8 cellular contexts compared by ENCODE assay signal in genomic region chr3:186882881-186883685, GRCh38. TPM values are rescaled to one million over a fixed set of nuclear protein-coding genes. Genes with fewer than 3 reads are reported as not detected.
DNase-seq lines count a peak whose midpoint lies in the region; ATAC-seq and TF ChIP-seq lines count a peak whose summit lies in the region.

No MANE protein-coding gene starts in this region.

- no peak for TF ChIP-seq RAD21 in SK-N-SH (IDR thresholded peaks at IDR 0.05; ENCODE audit: low read length)

- TF ChIP-seq CTCF in SK-N-SH (IDR thresholded peaks at IDR 0.05), result no peak
- TF ChIP-seq CTCF in cardiac fibroblast (IDR thresholded peaks at IDR 0.05; ENCODE audit: low read depth, low read length), result no peak
- no peak for TF ChIP-seq CTCF in Peyer's patch (IDR thresholded peaks at IDR 0.05)
- TF ChIP-seq CTCF in lower leg skin (IDR thresholded peaks at IDR 0.05), result no peak

- H3K4me2 ChIP-seq in SK-N-SH, result peak overlapping the region; percentile 27; the same call in 1 of the 2 replicates

- H4K20me1 ChIP-seq in SK-N-SH (ENCODE audit: insufficient read depth), result no peaks in the 10 kb centered on the region

- peaks cover 0 to 4% of the 10 kb centered on the region in 2 experiments; a peak in 2 of 4 replicates for H3K4me1 ChIP-seq in SK-N-SH (ENCODE audit: control insufficient read depth in 1 of 2, insufficient read depth in 2 of 2, low read depth in 1 of 2, low read length in 1 of 2)
- H3K4me1 ChIP-seq in Peyer's patch, result no peaks in the 10 kb centered on the region

- H3K4me3 ChIP-seq in SK-N-SH (ENCODE audit: low read depth in 2 of 2, low read length in 1 of 2) (no peak overlapping the region), cardiac fibroblast (replicated peaks in 1 of 2; ENCODE audit: low read depth in 2 of 2, low read length in 2 of 2) (no peak overlapping the region), Peyer's patch (no peak overlapping the region), lower leg skin (ENCODE audit: low read depth, poor library complexity, severe bottlenecking) (no peak overlapping the region)

- no peaks in the 10 kb centered on the region for H3K9me2 ChIP-seq in SK-N-SH

- DNase-seq in GM04503 (ENCODE audit: low read depth) (peak; percentile 47), SK-N-SH (peak; percentile 63), cardiac fibroblast (ENCODE audit: low read depth in 2 of 2) (peak; percentile 71 to 92), NCI-H345 treated with DMSO at 0.1 percent for 48 hours (lab: John Stamatoyannopoulos, UW; ENCODE audit: unreplicated experiment) (no peak), Peyer's patch (no peak), lower leg skin (ENCODE audit: low spot score in 2 of 2) (no peak)
- peak; percentile 73 for DNase-seq in stimulated activated CD4-positive, alpha-beta T cell treated with anti-CD3 and anti-CD28 coated beads, Interleukin-15, amount 100 ng/mL, for 24 hours

- no peaks in the 10 kb centered on the region for H3F3A ChIP-seq in SK-N-SH (replicated peaks; ENCODE audit: insufficient read depth)

- ATAC-seq in GM21367 (IDR thresholded peaks at IDR 0.05; ENCODE audit: unreplicated experiment), result no peak

- H3K36me3 ChIP-seq in SK-N-SH (replicated peaks in 1 of 2; ENCODE audit: control insufficient read depth in 1 of 2, insufficient read depth in 2 of 2, low read length in 1 of 2) (no peaks in the 10 kb centered on the region), Peyer's patch (no peaks in the 10 kb centered on the region)

- H3K27me3 ChIP-seq in SK-N-SH (ENCODE audit: insufficient read depth), result no peaks in the 10 kb centered on the region
- H3K27me3 ChIP-seq in Peyer's patch, result no peaks in the 10 kb centered on the region

- H3K27ac ChIP-seq in SK-N-SH (ENCODE audit: low read depth in 2 of 2, low read length in 1 of 2) (peak overlapping the region in 1 of 2 experiments; percentile 68; a peak in 2 of 4 replicates), Peyer's patch (no peak overlapping the region)

- H3K79me2 ChIP-seq in SK-N-SH (ENCODE audit: insufficient read depth), result no peaks in the 10 kb centered on the region

- POLR2A ChIA-PET in SK-N-SH (lab: Yijun Ruan, JAX), result no interaction called here

- 53% methylated on average over 6 of the region's 6 CpGs for WGBS in SK-N-SH (ENCODE audit: low lambda C conversion rate)
- 80 to 87% methylated on average over 6 of the region's 6 CpGs for WGBS in lower leg skin, 2 donors

- peak overlapping the region; percentile 38; the same call in 1 of the 2 replicates for H3K9ac ChIP-seq in SK-N-SH

- intact Hi-C loops in lower leg skin (cut with DNase I; ENCODE audit: low total_unique reads), result no loop called here

- CTCF ChIA-PET in SK-N-SH (lab: Yijun Ruan, JAX), result no interaction called here

- no peaks in the 10 kb centered on the region for H3K9me3 ChIP-seq in SK-N-SH
- no peaks in the 10 kb centered on the region for H3K9me3 ChIP-seq in Peyer's patch

- 0 out of 4 replicates have a peak, but pooled peaks of 1 of the 2 experiments have one; percentile 45 for TF ChIP-seq EP300 in SK-N-SH (IDR thresholded peaks at IDR 0.05; ENCODE audit: borderline replicate concordance in 1 of 2, low read depth in 1 of 2, low read length in 1 of 2)

- no peak overlapping the region for H2AFZ ChIP-seq in SK-N-SH (ENCODE audit: low read depth)

- no peak for TF ChIP-seq POLR2A in Peyer's patch (IDR thresholded peaks at IDR 0.05)
- TF ChIP-seq POLR2A in lower leg skin (IDR thresholded peaks at IDR 0.05), result no peak

TF ChIP-seq in SK-N-SH, 30 proteins besides CTCF, POLR2A, EP300 and RAD21 (continues in another document):
- no peak for TF ChIP-seq USF2 (IDR thresholded peaks at IDR 0.05; ENCODE audit: borderline replicate concordance, low read depth, low read length)
- TF ChIP-seq TEAD4 (IDR thresholded peaks at IDR 0.05; ENCODE audit: borderline replicate concordance, insufficient read depth), result no peak
- TF ChIP-seq MAX (IDR thresholded peaks at IDR 0.05; ENCODE audit: low read depth), result 0 out of 2 replicates have a peak, but pooled peaks have one; percentile 29
- TF ChIP-seq JUND (IDR thresholded peaks at IDR 0.05), result peak; percentile 85
- TF ChIP-seq SIN3A (IDR thresholded peaks at IDR 0.05; ENCODE audit: borderline replicate concordance, low read depth, low read length), result no peak
- peak; percentile 43; the same call in 1 of the 2 replicates for TF ChIP-seq RXRA (IDR thresholded peaks at IDR 0.05; ENCODE audit: borderline replicate concordance, low read depth)
- TF ChIP-seq POLR2AphosphoS5 (IDR thresholded peaks at IDR 0.05; ENCODE audit: low read depth, low read length), result peak; percentile 42; the same call in 1 of the 2 replicates
- TF ChIP-seq EZH2phosphoT487 (IDR thresholded peaks at IDR 0.05; ENCODE audit: borderline replicate concordance, low read depth), result no peak
- no peak for TF ChIP-seq RCOR1 (IDR thresholded peaks at IDR 0.05; ENCODE audit: low read length)
- no peak for TF ChIP-seq USF1 (IDR thresholded peaks at IDR 0.05; ENCODE audit: borderline replicate concordance, low read depth)
- no peak for TF ChIP-seq NRF1 (IDR thresholded peaks at IDR 0.05; ENCODE audit: low read depth, low read length)
- no peak for TF ChIP-seq MXI1 (IDR thresholded peaks at IDR 0.05; ENCODE audit: low read depth, low read length)
- no peak for TF ChIP-seq SMC3 (IDR thresholded peaks at IDR 0.05; ENCODE audit: low read depth, low read length)
- no peak for TF ChIP-seq FOXJ3 (CRISPR knock-in tag; IDR thresholded peaks at IDR 0.05)
- TF ChIP-seq FOSL2 (IDR thresholded peaks at IDR 0.05; ENCODE audit: borderline replicate concordance, low read depth), result peak; percentile 85
- TF ChIP-seq ZBTB33 (IDR thresholded peaks at IDR 0.05; ENCODE audit: borderline replicate concordance, low read depth), result no peak
- no peak for TF ChIP-seq CHD2 (IDR thresholded peaks at IDR 0.05; ENCODE audit: low read length, partially characterized antibody)
- no peak for TF ChIP-seq MEF2A (IDR thresholded peaks at IDR 0.05; ENCODE audit: borderline replicate concordance, low read depth)
- no peak for TF ChIP-seq NFIC (IDR thresholded peaks at IDR 0.05; ENCODE audit: borderline replicate concordance)
- no peak for TF ChIP-seq ELF1 (IDR thresholded peaks at IDR 0.05)
- TF ChIP-seq FOXM1 (IDR thresholded peaks at IDR 0.05; ENCODE audit: low read depth), result no peak
- no peak for TF ChIP-seq GATA2 (CRISPR knock-in tag; IDR thresholded peaks at IDR 0.05)
- TF ChIP-seq RFX5 (IDR thresholded peaks at IDR 0.05; ENCODE audit: low read length), result no peak
- peak; percentile 71 for TF ChIP-seq TCF12 (IDR thresholded peaks at IDR 0.05)
- TF ChIP-seq TAF1 (IDR thresholded peaks at IDR 0.05; ENCODE audit: borderline replicate concordance, low read depth, low read length), result no peak

RNA-seq across cellular contexts. Expression of gene ADIPOQ, which starts 40.6 kb away (rescaled TPM):
- not detected in 2 replicates for polyA plus RNA-seq in SK-N-SH (2012; rRNA removed)
- not detected in 2 replicates for polyA plus RNA-seq in SK-N-SH (2012; cell fraction: cytosol; rRNA removed)
- polyA plus RNA-seq in SK-N-SH (2012; cell fraction: nucleus; rRNA removed), result not detected in 2 replicates
- 1 to 10 TPM in 1 of 4 donors, under 1 TPM in 3; 0.38 to 5.8 (median 0.61) TPM for total RNA-seq in Peyer's patch
- 10 to 100 TPM in 2 of 4 donors, 1 to 10 TPM in 2; 1.1 to 15.6 (median 7.7) TPM for total RNA-seq in lower leg skin

RNA-seq across cellular contexts. Expression of gene ST6GAL1, which starts 47.2 kb away (rescaled TPM):
- polyA plus RNA-seq in SK-N-SH (2012; rRNA removed), result 3.9 and 5.1 TPM in 2 replicates
- polyA plus RNA-seq in SK-N-SH (2012; cell fraction: cytosol; rRNA removed), result 3.6 and 4.5 TPM in 2 replicates
- 4.8 and 6.4 TPM in 2 replicates for polyA plus RNA-seq in SK-N-SH (2012; cell fraction: nucleus; rRNA removed)
- total RNA-seq in Peyer's patch (10 to 100 TPM in 3 of 4 donors, 1 to 10 TPM in 1; 3.7 to 96.6 (median 14.9) TPM), lower leg skin (10 to 100 TPM; 12.8 to 44.5 (median 25.2) TPM)

Comparison
In these comparisons a context has a peak if more than half of its experiments do, and no peak if none do; other contexts are left out.
1. DNase-seq: peak in GM04503 (single experiment), SK-N-SH (single experiment), cardiac fibroblast (2 of 2) and stimulated activated CD4-positive, alpha-beta T cell treated with anti-CD3 and anti-CD28 coated beads, Interleukin-15, amount 100 ng/mL, for 24 hours (single experiment); none in NCI-H345 treated with DMSO at 0.1 percent for 48 hours (single experiment), Peyer's patch (0 of 3) and lower leg skin (0 of 2).